ENCODE assay signal across 17 cellular contexts in the genomic region with DNA sequence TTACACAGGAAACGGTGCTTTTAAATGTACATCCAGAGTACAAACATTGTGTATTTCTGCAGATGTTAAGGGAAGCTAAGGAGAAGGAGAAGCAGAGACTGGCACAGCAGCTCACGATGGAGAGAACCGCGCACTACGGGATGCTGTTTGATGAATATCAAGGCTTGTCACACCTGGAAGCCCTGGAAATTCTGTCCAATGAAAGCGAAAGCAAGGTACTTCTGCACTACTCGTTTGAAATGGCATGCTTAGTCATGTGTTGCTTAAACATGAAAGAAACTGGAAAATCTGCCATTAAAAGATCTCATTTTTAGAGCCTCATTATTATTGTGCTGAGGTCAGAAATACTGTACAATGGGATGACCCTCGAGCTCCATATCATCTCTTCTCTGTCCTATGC. TPM values are rescaled to one million over a fixed set of nuclear protein-coding genes. Genes with fewer than 3 reads are reported as not detected.
DNase-seq lines count a peak whose midpoint lies in the region; ATAC-seq and TF ChIP-seq lines count a peak whose summit lies in the region.
"Had no signal": no experiment of that assay in that cellular context is flagged by ENCODE, and none has a peak within 500 bp of the region (broad histone marks: within the 10 kb centered on the region; RNA-seq: fewer than 3 reads in every experiment).

No MANE protein-coding gene starts in this region.

- H3K27me3 Mint-ChIP-seq in activated CD8-positive, alpha-beta memory T cell treated with anti-CD3 and anti-CD28 coated beads, Interleukin-2, amount 10 ng/mL, durations not matched to agents 7 days and 5 days: no peaks in the 10 kb centered on the region
- no peaks in the 10 kb centered on the region for H3K27me3 Mint-ChIP-seq in activated CD4-positive, alpha-beta memory T cell treated with anti-CD3 and anti-CD28 coated beads for 36 hours

- CTCF ChIA-PET in activated CD8-positive, alpha-beta memory T cell treated with anti-CD3 and anti-CD28 coated beads, Interleukin-2, amount 10 ng/mL, durations not matched to agents 7 days and 5 days (lab: Charles Lee): interaction anchor here (1.0 to 2.5 kb wide), 3 partner anchors 13 to 221 kb away, joined by 3 to 11 read pairs (median 7); no protein-coding TSS in a partner anchor
- CTCF ChIA-PET in activated CD4-positive, alpha-beta memory T cell treated with anti-CD3 and anti-CD28 coated beads for 36 hours (lab: Charles Lee): interaction anchor here (0.7 to 1.3 kb wide), 4 partner anchors 10 to 220 kb away, joined by 3 to 5 read pairs (median 4); no protein-coding TSS in a partner anchor

- peak overlapping the region in 3 of 4 donors; percentile 13 to 33 (median 28) for H3K27ac ChIP-seq in sigmoid colon
- H3K27ac ChIP-seq: ovary, spleen had no signal

- H3K27ac Mint-ChIP-seq in activated CD8-positive, alpha-beta memory T cell treated with anti-CD3 and anti-CD28 coated beads, Interleukin-2, amount 10 ng/mL, durations not matched to agents 7 days and 5 days: peak overlapping the region; percentile 41
- peak overlapping the region; percentile 23 for H3K27ac Mint-ChIP-seq in activated CD4-positive, alpha-beta memory T cell treated with anti-CD3 and anti-CD28 coated beads for 36 hours

- peak overlapping the region; percentile 22 for H3K4me3 Mint-ChIP-seq in activated CD8-positive, alpha-beta memory T cell treated with anti-CD3 and anti-CD28 coated beads, Interleukin-2, amount 10 ng/mL, durations not matched to agents 7 days and 5 days
- H3K4me3 Mint-ChIP-seq in activated CD4-positive, alpha-beta memory T cell treated with anti-CD3 and anti-CD28 coated beads for 36 hours: peak overlapping the region; percentile 45

- no peaks in the 10 kb centered on the region for H3K36me3 Mint-ChIP-seq in activated CD8-positive, alpha-beta memory T cell treated with anti-CD3 and anti-CD28 coated beads, Interleukin-2, amount 10 ng/mL, durations not matched to agents 7 days and 5 days
- no peaks in the 10 kb centered on the region for H3K36me3 Mint-ChIP-seq in activated CD4-positive, alpha-beta memory T cell treated with anti-CD3 and anti-CD28 coated beads for 36 hours

- peaks cover 6% of the 10 kb centered on the region for H3K4me1 Mint-ChIP-seq in activated CD8-positive, alpha-beta memory T cell treated with anti-CD3 and anti-CD28 coated beads, Interleukin-2, amount 10 ng/mL, durations not matched to agents 7 days and 5 days
- H3K4me1 Mint-ChIP-seq in activated CD4-positive, alpha-beta memory T cell treated with anti-CD3 and anti-CD28 coated beads for 36 hours (ENCODE audit: low read depth): peaks cover 9% of the 10 kb centered on the region

- peaks cover 11 to 89% (median 49%) of the 10 kb centered on the region in 4 donors for H3K36me3 ChIP-seq in sigmoid colon
- H3K36me3 ChIP-seq: ovary had no signal

- H3K27me3 ChIP-seq in sigmoid colon: no peaks in the 10 kb centered on the region
- H3K27me3 ChIP-seq: ovary, spleen had no signal

- peaks cover 0 to 14% (median 4%) of the 10 kb centered on the region in 4 donors for H3K4me1 ChIP-seq in sigmoid colon

- ATAC-seq in activated CD8-positive, alpha-beta memory T cell treated with anti-CD3 and anti-CD28 coated beads, Interleukin-2, amount 10 ng/mL, durations not matched to agents 7 days and 5 days: peak; percentile 57
- peak; percentile 52 for ATAC-seq in HG02759 (IDR thresholded peaks at IDR 0.05; ENCODE audit: unreplicated experiment)

- H3K4me3 ChIP-seq in sigmoid colon: no peak overlapping the region
- H3K4me3 ChIP-seq: ovary had no signal

- TF ChIP-seq CTCF in sigmoid colon (IDR thresholded peaks at IDR 0.05): no peak

- POLR2A ChIA-PET in activated CD4-positive, alpha-beta memory T cell treated with anti-CD3 and anti-CD28 coated beads for 36 hours (lab: Charles Lee): no interaction called here

- intact Hi-C loops in activated CD4-positive, alpha-beta memory T cell treated with anti-CD3 and anti-CD28 coated beads for 36 hours (cut with micrococcal nuclease): no loop called here
- intact Hi-C loops in sigmoid colon (cut with DNase I): no loop called here

- TF ChIP-seq EP300 in sigmoid colon (IDR thresholded peaks at IDR 0.05): no peak

- no peak for DNase-seq in activated CD8-positive, alpha-beta memory T cell treated with anti-CD3 and anti-CD28 coated beads, Interleukin-2, amount 10 ng/mL, durations not matched to agents 7 days and 5 days
- no peak for DNase-seq in activated CD8-positive, alpha-beta memory T cell treated with anti-CD3 and anti-CD28 coated beads, Interleukin-2, amount 50 U/mL, for 4 hours
- DNase-seq in activated CD4-positive, alpha-beta memory T cell treated with anti-CD3 and anti-CD28 coated beads for 36 hours: peak; percentile 22
- DNase-seq in sigmoid colon (no peak), SHP77 (lab: John Stamatoyannopoulos, UW) (no peak), NCI-H1092 treated with DMSO at 0.1 percent for 48 hours (lab: John Stamatoyannopoulos, UW) (no peak), foreskin melanocyte (no peak)
- DNase-seq: ACHN; activated CD4-positive, CD25-positive, alpha-beta regulatory T cell treated with anti-CD3 and anti-CD28 coated beads, Interleukin-2, amount 50 U/mL, for 72 hours; cerebellar nuclear complex; glutamatergic neuron; islet precursor cell; NCI-H2171; OCI-M1; ovary; spleen had no signal

- TF ChIP-seq POLR2A in sigmoid colon (IDR thresholded peaks at IDR 0.05): no peak

- no peaks in the 10 kb centered on the region for H3K9me3 ChIP-seq in sigmoid colon
- H3K9me3 ChIP-seq: ovary, spleen had no signal

- no peaks in the 10 kb centered on the region for H3K9me3 Mint-ChIP-seq in activated CD8-positive, alpha-beta memory T cell treated with anti-CD3 and anti-CD28 coated beads, Interleukin-2, amount 10 ng/mL, durations not matched to agents 7 days and 5 days (ENCODE audit: low read depth)
- H3K9me3 Mint-ChIP-seq in activated CD4-positive, alpha-beta memory T cell treated with anti-CD3 and anti-CD28 coated beads for 36 hours: no peaks in the 10 kb centered on the region

- 62 to 80% methylated on average over 8 of the region's 8 CpGs for WGBS in sigmoid colon, 2 donors

RNA-seq across cellular contexts. Expression of gene FAM114A1, which starts 47.3 kb away (rescaled TPM):
- under 1 TPM in 1 of 2 experiments, not detected in 1; 0.40 TPM for total RNA-seq in activated CD8-positive, alpha-beta memory T cell treated with anti-CD3 and anti-CD28 coated beads, Interleukin-2, amount 10 ng/mL, durations not matched to agents 7 days and 5 days
- total RNA-seq in activated CD4-positive, alpha-beta memory T cell treated with anti-CD3 and anti-CD28 coated beads for 36 hours: under 1 TPM; 0.50 to 0.65 TPM
- total RNA-seq in sigmoid colon: 100 to 1,000 TPM; 120 to 189 (median 134) TPM
- polyA plus RNA-seq in sigmoid colon: 10 to 100 TPM; 24.7 to 49.5 (median 46.2) TPM

RNA-seq across cellular contexts. Expression of gene TLR6, which starts 58.2 kb away (rescaled TPM):
- total RNA-seq in activated CD8-positive, alpha-beta memory T cell treated with anti-CD3 and anti-CD28 coated beads, Interleukin-2, amount 10 ng/mL, durations not matched to agents 7 days and 5 days: 1 to 10 TPM in 1 of 2 experiments, under 1 TPM in 1; 0.77 to 1.3 TPM
- 1 to 10 TPM; 1.4 to 2.2 TPM for total RNA-seq in activated CD4-positive, alpha-beta memory T cell treated with anti-CD3 and anti-CD28 coated beads for 36 hours
- total RNA-seq in sigmoid colon: 1 to 10 TPM; 1.5 to 4.1 (median 2.9) TPM
- polyA plus RNA-seq in sigmoid colon: 1 to 10 TPM in 1 of 3 donors, under 1 TPM in 2; 0.60 to 3.2 (median 0.92) TPM

Comparison
In these comparisons a context has a peak if more than half of its experiments do, and no peak if none do; other contexts are left out.
1. RNA of gene FAM114A1, which starts 47.3 kb away (total RNA-seq): 120 to 189 TPM in sigmoid colon; 0.50 to 0.65 TPM in activated CD4-positive, alpha-beta memory T cell treated with anti-CD3 and anti-CD28 coated beads for 36 hours and 0.40 TPM in activated CD8-positive, alpha-beta memory T cell treated with anti-CD3 and anti-CD28 coated beads, Interleukin-2, amount 10 ng/mL, durations not matched to agents 7 days and 5 days; every median in the first group is over 10 times any median in the second.